In the genomic region with DNA sequence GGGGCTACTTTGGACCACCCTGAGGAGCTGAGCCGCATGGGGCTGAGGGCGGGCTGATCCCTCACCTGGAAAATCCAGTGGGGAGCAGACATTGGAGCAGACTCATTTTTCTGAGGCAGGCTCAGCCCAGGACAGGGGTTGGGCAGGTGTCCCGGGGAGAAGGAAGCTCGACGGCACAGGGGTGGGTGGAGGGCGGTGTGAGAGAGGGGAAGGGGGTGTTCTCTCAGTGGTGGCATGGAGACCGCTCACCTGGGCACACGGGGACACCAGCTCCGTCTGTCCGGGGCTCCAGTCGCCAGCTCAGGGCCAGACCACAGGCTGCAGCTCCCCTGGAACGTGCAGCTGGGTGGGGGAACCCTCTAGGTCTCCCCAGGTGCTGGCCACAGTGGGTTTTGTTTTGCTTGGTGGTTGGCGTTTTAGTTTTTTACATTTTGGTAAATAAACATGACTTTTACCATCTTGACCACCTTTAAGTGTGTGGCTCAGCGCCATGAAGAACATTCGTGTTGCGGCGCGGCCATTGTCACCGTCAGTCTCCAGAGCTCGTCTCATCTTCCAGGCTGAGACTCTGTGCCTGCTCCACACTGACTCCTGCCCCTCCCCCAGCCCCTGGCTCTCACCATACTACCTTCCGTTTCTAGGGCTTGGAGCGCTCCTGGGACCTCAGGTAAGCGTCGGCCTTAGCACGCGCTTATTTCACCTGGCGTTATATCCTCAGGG, we compare ENCODE assay signal across 1 cellular context.
TF ChIP-seq lines count a peak whose summit lies in the region.

No MANE protein-coding gene starts in this region.

TF ChIP-seq in HepG2, 621 proteins besides CTCF, POLR2A, EP300 and RAD21:
- TF ChIP-seq BCL6 (CRISPR knock-in tag; IDR thresholded peaks at IDR 0.05): no peak
- no peak for TF ChIP-seq TOE1 (CRISPR knock-in tag; IDR thresholded peaks at IDR 0.05)
